18 cellular contexts compared by ENCODE assay signal in genomic region chr3:123907720-123908119, GRCh38. TPM values are rescaled to one million over a fixed set of nuclear protein-coding genes. Genes with fewer than 3 reads are reported as not detected.
DNase-seq lines count a peak whose midpoint lies in the region; ATAC-seq, FAIRE-seq and TF ChIP-seq lines count a peak whose summit lies in the region.
"Had no signal": no experiment of that assay in that cellular context is flagged by ENCODE, and none has a peak within 500 bp of the region (broad histone marks: within the 10 kb centered on the region; RNA-seq: fewer than 3 reads in every experiment).

No MANE protein-coding gene starts in this region.

- H3K9ac ChIP-seq in SK-N-SH (no peak overlapping the region), OCI-LY1 (ENCODE audit: low read length) (no peak overlapping the region), H1 (replicated peaks in 1 of 4; ENCODE audit: extremely low read depth in 1 of 4, low read depth in 3 of 4, low read length in 3 of 4) (no peak overlapping the region)

- H3K9me3 ChIP-seq in SK-N-SH (no peaks in the 10 kb centered on the region), OCI-LY1 (ENCODE audit: low read length) (no peaks in the 10 kb centered on the region), H1 (ENCODE audit: insufficient read depth in 2 of 2, low read depth in 1 of 2, low read length in 1 of 2) (no peaks in the 10 kb centered on the region)
- H3K9me3 ChIP-seq: A549 had no signal

- no peaks in the 10 kb centered on the region for H3K9me2 ChIP-seq in SK-N-SH
- H3K9me2 ChIP-seq in OCI-LY1 (ENCODE audit: low read depth, low read length): no peaks in the 10 kb centered on the region

- peaks cover under 1 to 2% of the 10 kb centered on the region in 2 experiments for H3K36me3 ChIP-seq in SK-N-SH (replicated peaks in 1 of 2; ENCODE audit: control insufficient read depth in 1 of 2, insufficient read depth in 2 of 2, low read length in 1 of 2)
- no peaks in the 10 kb centered on the region for H3K36me3 ChIP-seq in OCI-LY1 (ENCODE audit: insufficient read depth, low read length)
- no peaks in the 10 kb centered on the region; a peak in 1 of 8 replicates for H3K36me3 ChIP-seq in H1 (ENCODE audit: control insufficient read depth in 2 of 4, insufficient read depth in 4 of 4, low read length in 3 of 4)

- H4K20me1 ChIP-seq in SK-N-SH (ENCODE audit: insufficient read depth): no peaks in the 10 kb centered on the region
- H4K20me1 ChIP-seq in OCI-LY1 (ENCODE audit: insufficient read depth, low read length): no peaks in the 10 kb centered on the region
- H4K20me1 ChIP-seq in H1 (replicated peaks in 1 of 2; ENCODE audit: control insufficient read depth in 1 of 2, insufficient read depth in 2 of 2, low read length in 2 of 2): no peaks in the 10 kb centered on the region

- no peak overlapping the region for H2BK20ac ChIP-seq in H1 (ENCODE audit: low read length)

- H3K27ac ChIP-seq in SK-N-SH (ENCODE audit: low read depth in 2 of 2, low read length in 1 of 2) (no peak overlapping the region), OCI-LY1 (ENCODE audit: low read depth, low read length, poor library complexity, severe bottlenecking) (no peak overlapping the region), H1 (ENCODE audit: low read depth, low read length) (no peak overlapping the region)
- H3K27ac ChIP-seq: A549 had no signal

- TF ChIP-seq RAD21 in SK-N-SH (IDR thresholded peaks at IDR 0.05; ENCODE audit: low read length) (peak; percentile 21; the same call in 1 of the 2 replicates), H1 (IDR thresholded peaks at IDR 0.05 in 1 of 2, conservative IDR thresholded peaks at IDR 0.05 in 1 of 2; ENCODE audit: low read depth in 2 of 2, low read length in 2 of 2) (peak; percentile 36 to 51; a peak in 3 of 4 replicates)

- TF ChIP-seq CTCF in SK-N-SH (IDR thresholded peaks at IDR 0.05): no peak
- TF ChIP-seq CTCF in OCI-LY1 (IDR thresholded peaks at IDR 0.05; ENCODE audit: low read length): peak; percentile 25; the same call in 1 of the 2 replicates
- peak in 2 of 3 experiments; percentile 32 to 34; a peak in 2 of 4 replicates for TF ChIP-seq CTCF in H1 (IDR thresholded peaks at IDR 0.05; ENCODE audit: control extremely low read depth in 1 of 3, insufficient read depth in 1 of 3, low read depth in 1 of 3, low read length in 3 of 3)

- H2AFZ ChIP-seq in SK-N-SH (ENCODE audit: low read depth) (no peak overlapping the region), OCI-LY1 (ENCODE audit: low read length) (no peak overlapping the region), H1 (ENCODE audit: low read length) (no peak overlapping the region)

- H2BK5ac ChIP-seq in H1 (ENCODE audit: low read depth, low read length): no peak overlapping the region

- ATAC-seq in SK-N-SH treated with all-trans-retinoic acid at 6 μM for 48 hours (no peak), HG03442 (IDR thresholded peaks at IDR 0.05; ENCODE audit: unreplicated experiment) (no peak), GM19397 (IDR thresholded peaks at IDR 0.05; ENCODE audit: unreplicated experiment) (no peak)
- ATAC-seq: A549; activated T-cell treated with anti-CD3 and anti-CD28 coated beads, Interleukin-2, amount 50 U/mL, for 72 hours; natural killer cell treated with Interleukin-12 subunit alpha and Interleukin-12 subunit beta and Interleukin-15 and Interleukin-18, amount 100 ng/mL, for 72 hours had no signal

- H3K4ac ChIP-seq in H1 (replicated peaks; ENCODE audit: insufficient read length, low read depth, low read length): no peak overlapping the region

- DNase-seq in SK-N-SH (no peak), H1 (ENCODE audit: low read depth in 1 of 2, low spot score in 2 of 2) (no peak), NCI-H226 (no peak), NCI-H1105 (lab: John Stamatoyannopoulos, UW) (no peak)
- DNase-seq: activated T-cell treated with anti-CD3 and anti-CD28 coated beads, Interleukin-2, amount 50 U/mL, for 72 hours; C1 segment of cervical spinal cord; NCI-H1417 treated with DMSO at 0.1 percent for 48 hours; NCI-H82; posterior cingulate gyrus; RPMI8226 had no signal

- no peak overlapping the region for H2BK12ac ChIP-seq in H1 (ENCODE audit: low read depth, low read length)

- H3K14ac ChIP-seq in H1 (ENCODE audit: insufficient read length): no peak overlapping the region

- WGBS in SK-N-SH (ENCODE audit: low lambda C conversion rate): 88% methylated on average over 2 of the region's 2 CpGs
- WGBS in H1 (ENCODE audit: extremely low coverage in 1 of 2, insufficient coverage in 1 of 2, insufficient read length in 1 of 2, insufficient replicate concordance in 2 of 2, low coverage in 1 of 2, low lambda C conversion rate in 2 of 2, missing lambda C conversion rate in 1 of 2), 2 experiments: 59% methylated on average over 2 of the region's 2 CpGs; no CpG with 5 or more reads in 1 of the 2 experiments

- H3K56ac ChIP-seq in H1 (replicated peaks; ENCODE audit: insufficient read length, low read depth, low read length): no peak overlapping the region

- H3F3A ChIP-seq in SK-N-SH (replicated peaks; ENCODE audit: insufficient read depth) (peaks cover 4% of the 10 kb centered on the region), OCI-LY1 (ENCODE audit: insufficient read depth, low read length) (no peaks in the 10 kb centered on the region)

- no peak overlapping the region for H2AK5ac ChIP-seq in H1 (ENCODE audit: low read depth, low read length)

- H3K23me2 ChIP-seq in H1 (ENCODE audit: low read depth, low read length): no peaks in the 10 kb centered on the region

- no peaks in the 10 kb centered on the region for H3K4me1 ChIP-seq in SK-N-SH (ENCODE audit: control insufficient read depth in 1 of 2, insufficient read depth in 2 of 2, low read depth in 1 of 2, low read length in 1 of 2)
- no peaks in the 10 kb centered on the region for H3K4me1 ChIP-seq in OCI-LY1 (ENCODE audit: insufficient read depth, low read length, severe bottlenecking)
- H3K4me1 ChIP-seq in H1 (replicated peaks in 1 of 4; ENCODE audit: control insufficient read depth in 3 of 4, insufficient read depth in 4 of 4, low read length in 3 of 4): no peaks in the 10 kb centered on the region
- H3K4me1 ChIP-seq: A549 had no signal

- FAIRE-seq in H1 (lab: Jason Lieb, UNC): no peak
- FAIRE-seq: A549, frontal cortex had no signal

- no peak for TF ChIP-seq EP300 in SK-N-SH (IDR thresholded peaks at IDR 0.05; ENCODE audit: borderline replicate concordance in 1 of 2, low read depth in 1 of 2, low read length in 1 of 2)
- no peak for TF ChIP-seq EP300 in H1 (IDR thresholded peaks at IDR 0.05; ENCODE audit: borderline replicate concordance in 1 of 2, low read depth in 2 of 2, low read length in 2 of 2)

- H4K91ac ChIP-seq in H1 (replicated peaks; ENCODE audit: insufficient read length, low read length): no peak overlapping the region

- H3K4me3 ChIP-seq in SK-N-SH (ENCODE audit: low read depth in 2 of 2, low read length in 1 of 2) (no peak overlapping the region), OCI-LY1 (ENCODE audit: low read depth, low read length, poor library complexity, severe bottlenecking) (no peak overlapping the region), H1 (ENCODE audit: extremely low read depth in 1 of 4, insufficient read depth in 2 of 4, low read depth in 3 of 4, low read length in 4 of 4) (no peak overlapping the region)
- H3K4me3 ChIP-seq: A549 had no signal

- CTCF ChIA-PET in SK-N-SH (lab: Yijun Ruan, JAX): interaction anchor here (1.3 to 1.7 kb wide), 3 partner anchors 8 to 20 kb away, joined by 3 to 4 read pairs (median 4); no protein-coding TSS in a partner anchor
- CTCF ChIA-PET in H1 (lab: Charles Lee; ENCODE audit: partially characterized antibody): interaction anchor here (0.6 to 1.6 kb wide), 17 partner anchors 9 to 728 kb away, joined by 3 to 8 read pairs (median 3); no protein-coding TSS in a partner anchor

- H4K5ac ChIP-seq in H1 (ENCODE audit: insufficient read length, low read depth, low read length): no peak overlapping the region

- H2BK120ac ChIP-seq in H1 (replicated peaks; ENCODE audit: low read depth, low read length): no peak overlapping the region

- H3K27me3 ChIP-seq in SK-N-SH (ENCODE audit: insufficient read depth): no peaks in the 10 kb centered on the region
- no peaks in the 10 kb centered on the region for H3K27me3 ChIP-seq in OCI-LY1 (ENCODE audit: insufficient read depth, low read length)
- H3K27me3 ChIP-seq in H1 (replicated peaks in 1 of 4; ENCODE audit: control insufficient read depth in 3 of 4, extremely low read depth in 1 of 4, insufficient read depth in 3 of 4, low read length in 3 of 4): no peaks in the 10 kb centered on the region

- H3K23ac ChIP-seq in H1 (ENCODE audit: insufficient read length): no peak overlapping the region

- H2BK15ac ChIP-seq in H1 (ENCODE audit: low read length): no peak overlapping the region

- POLR2A ChIA-PET in SK-N-SH (lab: Yijun Ruan, JAX): no interaction called here
- POLR2A ChIA-PET in H1 (lab: Charles Lee; ENCODE audit: partially characterized antibody): interaction anchor here (0.8 to 0.9 kb wide), 2 partner anchors 11 to 48 kb away, joined by 3 to 4 read pairs; no protein-coding TSS in a partner anchor

- H4K8ac ChIP-seq in H1 (ENCODE audit: extremely low read depth, insufficient read depth, low read length): no peak overlapping the region

- TF ChIP-seq POLR2A in H1 (IDR thresholded peaks at IDR 0.05; ENCODE audit: control extremely low read depth in 1 of 2, low read depth in 2 of 2, low read length in 2 of 2): no peak

- H3K79me2 ChIP-seq in SK-N-SH (ENCODE audit: insufficient read depth) (no peaks in the 10 kb centered on the region), OCI-LY1 (ENCODE audit: insufficient read depth, low read length) (no peaks in the 10 kb centered on the region), H1 (ENCODE audit: control insufficient read depth in 1 of 2, insufficient read depth in 2 of 2, low read length in 2 of 2) (no peaks in the 10 kb centered on the region)

- no peak overlapping the region for H3K4me2 ChIP-seq in SK-N-SH
- H3K4me2 ChIP-seq in OCI-LY1 (ENCODE audit: low read length): no peak overlapping the region
- H3K4me2 ChIP-seq in H1 (ENCODE audit: insufficient read depth in 1 of 2, low read depth in 2 of 2, low read length in 2 of 2): no peak overlapping the region
- H3K4me2 ChIP-seq: A549 had no signal

- no peaks in the 10 kb centered on the region for H3K79me1 ChIP-seq in H1 (ENCODE audit: low read depth, low read length)

- no peak overlapping the region for H3K18ac ChIP-seq in H1 (ENCODE audit: extremely low read depth, low read length)

RNA-seq across cellular contexts. Expression of gene MYLK, which starts 23.6 kb away (rescaled TPM):
- polyA plus RNA-seq in SK-N-SH (2012; rRNA removed) (262 and 272 TPM in 2 replicates), H1 (2011; rRNA removed) (7.3 and 11.6 TPM in 2 replicates)
- polyA plus RNA-seq in SK-N-SH (2012; cell fraction: cytosol; rRNA removed): 180 and 207 TPM in 2 replicates
- polyA plus RNA-seq in SK-N-SH (2012; cell fraction: nucleus; rRNA removed): 361 and 379 TPM in 2 replicates
- 15.5 and 21.3 TPM in 2 replicates for total RNA-seq in H1 (2021; fragmentation: NEBNext Ultra II Directional; extraction: Animal tissue kit (Norgen Biotek cat#: 25700))
- polyA plus RNA-seq in H1 (2011; cell fraction: cytosol; rRNA removed): 7.0 TPM
- polyA plus RNA-seq in H1 (2011; cell fraction: nucleus; rRNA removed): 22.5 TPM
- 7.8 to 11.2 TPM (median 9.7 TPM) in 4 replicates for polyA plus RNA-seq in H1 (2012, experiment 1 of 2)
- 0.96 TPM for polyA plus RNA-seq in H1 (2012, experiment 2 of 2)
- polyA plus RNA-seq in H1 (2013, experiment 1 of 2): 11.4 TPM
- 13.3 TPM for polyA plus RNA-seq in H1 (2013, experiment 2 of 2)
- 31.6 and 34.2 TPM in 2 replicates for polyA minus RNA-seq in H1 (2011; rRNA and poly(A)+ RNA removed)
- 9.7 TPM for polyA minus RNA-seq in H1 (2011; cell fraction: cytosol; rRNA and poly(A)+ RNA removed)
- 30.5 TPM for polyA minus RNA-seq in H1 (2011; cell fraction: nucleus; rRNA and poly(A)+ RNA removed)
- total RNA-seq: activated CD8-positive, alpha-beta memory T cell treated with anti-CD3 and anti-CD28 coated beads for 36 hours; activated T-cell treated with anti-CD3 and anti-CD28 coated beads, Interleukin-2, amount 50 U/mL, for 72 hours had no signal

RNA-seq across cellular contexts. Expression of gene CCDC14, which starts 53.3 kb away (rescaled TPM):
- polyA plus RNA-seq in SK-N-SH (2012; rRNA removed): 147 and 197 TPM in 2 replicates
- 30.5 and 42.1 TPM in 2 replicates for polyA plus RNA-seq in SK-N-SH (2012; cell fraction: cytosol; rRNA removed)
- 605 and 1,249 TPM in 2 replicates for polyA plus RNA-seq in SK-N-SH (2012; cell fraction: nucleus; rRNA removed)
- total RNA-seq in H1 (2021; fragmentation: NEBNext Ultra II Directional; extraction: Animal tissue kit (Norgen Biotek cat#: 25700)): 53.6 and 55.2 TPM in 2 replicates
- 66.9 and 95.7 TPM in 2 replicates for polyA plus RNA-seq in H1 (2011; rRNA removed)
- polyA plus RNA-seq in H1 (2011; cell fraction: cytosol; rRNA removed): 65.6 TPM
- 328 TPM for polyA plus RNA-seq in H1 (2011; cell fraction: nucleus; rRNA removed)
- polyA plus RNA-seq in H1 (2012, experiment 1 of 2): 59.6 to 96.5 TPM (median 73.7 TPM) in 4 replicates
- 3.0 TPM for polyA plus RNA-seq in H1 (2012, experiment 2 of 2)
- polyA plus RNA-seq in H1 (2013, experiment 1 of 2): 74.9 TPM
- 67.3 TPM for polyA plus RNA-seq in H1 (2013, experiment 2 of 2)
- 135 and 173 TPM in 2 replicates for polyA minus RNA-seq in H1 (2011; rRNA and poly(A)+ RNA removed)
- 36.1 TPM for polyA minus RNA-seq in H1 (2011; cell fraction: cytosol; rRNA and poly(A)+ RNA removed)
- polyA minus RNA-seq in H1 (2011; cell fraction: nucleus; rRNA and poly(A)+ RNA removed): 262 TPM

Comparison
In these comparisons a context has a peak if more than half of its experiments do, and no peak if none do; other contexts are left out.
1. RNA of gene MYLK, which starts 23.6 kb away (polyA plus RNA-seq): 180 to 379 TPM in SK-N-SH; 0.96 to 22.5 TPM in H1; every median in the first group is over 4 times any median in the second.
2. Of the 17 proteins assayed by ChIP-seq in both H1 and SK-N-SH: peak only in H1: CTCF; only in SK-N-SH: none; in both: RAD21; in neither: 15.